In the genomic region with DNA sequence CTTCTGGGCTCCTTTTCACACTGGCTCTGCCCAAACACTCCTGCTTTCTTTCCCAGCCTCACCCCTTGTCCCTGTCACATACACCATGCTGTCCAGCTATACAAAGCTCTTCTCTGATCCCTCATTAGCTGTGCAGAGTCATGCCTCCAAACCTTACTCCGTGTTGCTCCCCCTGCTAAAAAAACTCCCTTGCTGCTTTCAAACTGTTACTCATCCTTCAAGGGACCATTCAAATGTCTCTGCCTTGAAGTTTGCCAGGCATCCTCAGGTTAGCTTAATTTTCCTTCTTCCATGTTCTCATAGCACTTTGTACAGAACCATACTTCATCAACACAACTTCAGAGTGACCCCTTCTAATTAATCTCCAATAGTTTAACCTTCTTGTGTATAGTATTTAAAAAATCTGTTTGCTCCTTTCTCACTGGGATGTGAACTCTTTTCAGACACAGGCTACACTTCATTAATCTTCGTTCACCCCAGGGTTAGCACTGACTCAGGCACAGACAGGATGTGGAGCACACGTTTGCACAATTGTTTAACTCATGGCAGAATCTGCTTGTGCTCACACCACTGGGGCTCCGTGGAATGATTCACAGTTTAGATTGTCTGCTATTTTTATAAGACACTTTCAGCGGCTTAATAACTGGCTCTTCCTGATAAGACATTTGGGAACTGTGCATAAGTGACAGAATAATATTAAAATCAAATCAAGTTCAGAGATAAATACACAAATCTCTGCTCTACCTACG, we compare ENCODE assay signal across 9 cellular contexts. TPM values are rescaled to one million over a fixed set of nuclear protein-coding genes. Genes with fewer than 3 reads are reported as not detected.
DNase-seq lines count a peak whose midpoint lies in the region; ATAC-seq, FAIRE-seq and TF ChIP-seq lines count a peak whose summit lies in the region.
"Had no signal": no experiment of that assay in that cellular context is flagged by ENCODE, and none has a peak within 500 bp of the region (broad histone marks: within the 10 kb centered on the region; RNA-seq: fewer than 3 reads in every experiment).

No MANE protein-coding gene starts in this region.

- no peaks in the 10 kb centered on the region for H3K79me2 ChIP-seq in smooth muscle cell (ENCODE audit: low read depth)

- peak; percentile 48 for ATAC-seq in GM19351 (IDR thresholded peaks at IDR 0.05; ENCODE audit: unreplicated experiment)
- ATAC-seq in left colon, result no peak

- H2AFZ ChIP-seq in smooth muscle cell (ENCODE audit: low read depth), result peak overlapping the region; percentile 9

- intact Hi-C loops in left colon (cut with DNase I, micrococcal nuclease), result no loop called here

- H4K20me1 ChIP-seq in smooth muscle cell (ENCODE audit: low read depth), result no peaks in the 10 kb centered on the region

- H3K9me3 ChIP-seq in smooth muscle cell (replicated peaks; ENCODE audit: low read depth), result no peaks in the 10 kb centered on the region

- peak; percentile 13 for FAIRE-seq in HTR-8/SVneo (lab: Jason Lieb, UNC)

- no peak for DNase-seq in HTR-8/SVneo (ENCODE audit: insufficient read length, low spot score)
- peak; percentile 79 for DNase-seq in dermis blood vessel endothelial cell
- DNase-seq in smooth muscle cell (lab: John Stamatoyannopoulos, UW; ENCODE audit: unreplicated experiment), result no peak
- DNase-seq in NCI-H146 treated with DMSO at 0.1 percent for 48 hours (lab: John Stamatoyannopoulos, UW; ENCODE audit: unreplicated experiment), result no peak
- no peak for DNase-seq in NCI-H2196 treated with DMSO at 0.1 percent for 48 hours (lab: John Stamatoyannopoulos, UW; ENCODE audit: unreplicated experiment)
- no peak for DNase-seq in left colon
- DNase-seq: hypothalamus, NCI-H1930 had no signal

- H3K36me3 ChIP-seq in smooth muscle cell (ENCODE audit: low read depth), result no peaks in the 10 kb centered on the region

- no peak for TF ChIP-seq CTCF in smooth muscle cell (IDR thresholded peaks at IDR 0.05; ENCODE audit: borderline replicate concordance, insufficient read depth, poor library complexity, severe bottlenecking)

- no peaks in the 10 kb centered on the region for H3K27me3 ChIP-seq in smooth muscle cell (ENCODE audit: low read depth)

- WGBS in smooth muscle cell (ENCODE audit: low lambda C conversion rate), result 29% methylated on average over 6 of the region's 6 CpGs

- H3K4me3 ChIP-seq in smooth muscle cell, result no peak overlapping the region

- no peaks in the 10 kb centered on the region for H3F3A ChIP-seq in smooth muscle cell (ENCODE audit: low read depth)

- peak overlapping the region; percentile 25 for H3K27ac ChIP-seq in smooth muscle cell (ENCODE audit: low read depth)

- H3K4me2 ChIP-seq in smooth muscle cell, result peak overlapping the region; percentile 56

- H3K4me1 ChIP-seq in smooth muscle cell (ENCODE audit: low read depth), result peaks cover 8% of the 10 kb centered on the region

- H3K9ac ChIP-seq in smooth muscle cell (ENCODE audit: low read depth), result no peak overlapping the region

RNA-seq across cellular contexts. Expression of a gene that starts 21.4 kb away (rescaled TPM):
- total RNA-seq in dermis blood vessel endothelial cell (74.2 and 91.2 TPM in 2 replicates), smooth muscle cell (14.0 and 24.6 TPM in 2 replicates), left colon (100 to 1,000 TPM; 106 to 110 TPM)
- 8.8 and 9.3 TPM in 2 replicates for polyA plus RNA-seq in smooth muscle cell

RNA-seq across cellular contexts. Expression of a gene that starts 29.8 kb away (rescaled TPM):
- total RNA-seq in dermis blood vessel endothelial cell (14.0 and 14.5 TPM in 2 replicates), smooth muscle cell (44.0 and 52.1 TPM in 2 replicates), left colon (10 to 100 TPM; 31.6 to 31.8 TPM)
- 40.9 and 46.5 TPM in 2 replicates for polyA plus RNA-seq in smooth muscle cell
